In genomic region chr5:88745093-88745696, GRCh38 we compare ENCODE assay signal across 20 cellular contexts.
A peak's percentile ranks its signal among the peaks of the same experiment; 100 is the strongest.
DNase-seq lines count a peak whose midpoint lies in the region; ATAC-seq and TF ChIP-seq lines count a peak whose summit lies in the region.
"Had no signal": no experiment of that assay in that cellular context is flagged by ENCODE, and none has a peak within 500 bp of the region (broad histone marks: within the 10 kb centered on the region; RNA-seq: fewer than 3 reads in every experiment).

No MANE protein-coding gene starts in this region.

- no TSS peak for BruUV-seq in HCT116 (replicated peaks; lab: Mats Ljungman, UMichigan)

- H3K79me2 ChIP-seq in HCT116 (ENCODE audit: insufficient read depth, low read length) (no peaks in the 10 kb centered on the region), trophoblast cell (ENCODE audit: control insufficient read depth, insufficient read depth, low read length, poor library complexity) (no peaks in the 10 kb centered on the region)

- H3K4ac ChIP-seq in trophoblast cell (ENCODE audit: low read depth, low read length) = no peak overlapping the region

- H2AK5ac ChIP-seq in trophoblast cell (ENCODE audit: low read length) = no peak overlapping the region

- H2BK120ac ChIP-seq in trophoblast cell (ENCODE audit: insufficient read depth, low read length, poor library complexity) = no peak overlapping the region

- POLR2A ChIA-PET in HCT116 (lab: Charles Lee) = no interaction called here

- no peak for ATAC-seq in HCT116
- ATAC-seq in GM18861 (IDR thresholded peaks at IDR 0.05; ENCODE audit: unreplicated experiment) = no peak

- intact Hi-C loops in HCT116 (cut with micrococcal nuclease) = no loop called here

- H4K12ac ChIP-seq in trophoblast cell (ENCODE audit: low read depth, low read length) = peak overlapping the region; percentile 7

- no peak overlapping the region for H3K23ac ChIP-seq in trophoblast cell (ENCODE audit: low read length)

- H4K20me1 ChIP-seq in HCT116 (ENCODE audit: insufficient read depth) = no peaks in the 10 kb centered on the region

- H3K14ac ChIP-seq in trophoblast cell (ENCODE audit: low read length) = no peak overlapping the region

- H3K27ac Mint-ChIP-seq in endothelial cell (ENCODE audit: unreplicated experiment) = no peak overlapping the region
- H3K27ac Mint-ChIP-seq: activated naive CD4-positive, alpha-beta T cell treated with anti-CD3 and anti-CD28 coated beads, Interleukin-2, amount 10 ng/mL, durations not matched to agents 7 days and 5 days; activated T-helper 1 cell treated with anti-CD3 and anti-CD28 coated beads, Interleukin-12 subunit alpha, Interleukin-12 subunit beta, Interleukin-2, Interleukin-4 antibody, amounts not matched to agents 30 ng/mL and 10 ng/mL and 1 ng/mL, durations not matched to agents 14 hours and 24 hours and 36 hours; progenitor cell of endocrine pancreas had no signal

- H2AFZ ChIP-seq in HCT116 (ENCODE audit: low read depth, low read length, poor library complexity, severe bottlenecking) = no peak overlapping the region
- no peak overlapping the region for H2AFZ ChIP-seq in trophoblast cell (ENCODE audit: insufficient read depth, low read length, poor library complexity)

- CTCF ChIA-PET in HCT116 (lab: Charles Lee) = no interaction called here

- H2BK5ac ChIP-seq in trophoblast cell (ENCODE audit: low read depth, low read length, poor library complexity) = no peak overlapping the region

- H3K4me3 Mint-ChIP-seq in endothelial cell (ENCODE audit: unreplicated experiment) = no peak overlapping the region
- H3K4me3 Mint-ChIP-seq: activated naive CD4-positive, alpha-beta T cell treated with anti-CD3 and anti-CD28 coated beads, Interleukin-2, amount 10 ng/mL, durations not matched to agents 7 days and 5 days; activated T-helper 1 cell treated with anti-CD3 and anti-CD28 coated beads, Interleukin-12 subunit alpha, Interleukin-12 subunit beta, Interleukin-2, Interleukin-4 antibody, amounts not matched to agents 30 ng/mL and 10 ng/mL and 1 ng/mL, durations not matched to agents 14 hours and 24 hours and 36 hours had no signal

- no peak overlapping the region for H3K18ac ChIP-seq in trophoblast cell (ENCODE audit: low read length)

- TF ChIP-seq CTCF in AG10803 (conservative IDR thresholded peaks at IDR 0.05; ENCODE audit: low read length) (no peak), HCT116 (IDR thresholded peaks at IDR 0.05 in 2 of 3, conservative IDR thresholded peaks at IDR 0.05 in 1 of 3; ENCODE audit: borderline replicate concordance in 1 of 3, insufficient read depth in 1 of 3, low read depth in 2 of 3, low read length in 2 of 3) (no peak), endothelial cell (IDR thresholded peaks at IDR 0.05; ENCODE audit: unreplicated experiment) (no peak)

- peak overlapping the region; percentile 60 for H2BK12ac ChIP-seq in trophoblast cell (ENCODE audit: low read length)

- H3K79me1 ChIP-seq in trophoblast cell (ENCODE audit: low read length) = peaks cover 2% of the 10 kb centered on the region

- H3K27ac ChIP-seq in HCT116 (ENCODE audit: low read depth, low read length) = no peak overlapping the region
- H3K27ac ChIP-seq in trophoblast cell (ENCODE audit: low read depth, low read length) = no peak overlapping the region
- H3K27ac ChIP-seq: neutrophil had no signal

- H3K36me3 Mint-ChIP-seq in endothelial cell (ENCODE audit: low read depth, unreplicated experiment) = peaks cover 27% of the 10 kb centered on the region
- H3K36me3 Mint-ChIP-seq: activated naive CD4-positive, alpha-beta T cell treated with anti-CD3 and anti-CD28 coated beads, Interleukin-2, amount 10 ng/mL, durations not matched to agents 7 days and 5 days had no signal

- no peak overlapping the region for H4K91ac ChIP-seq in trophoblast cell (ENCODE audit: low read depth, low read length)

- RAD21 ChIA-PET in HCT116 (lab: Charles Lee; ENCODE audit: low non-redundant PET in 1 of 2, low total read pairs in 2 of 2, uncharacterized antibody in 2 of 2, unreplicated experiment in 2 of 2) = no interaction called here

- no peak for TF ChIP-seq POLR2A in HCT116 (IDR thresholded peaks at IDR 0.05; ENCODE audit: borderline replicate concordance, extremely low read depth, insufficient read depth, insufficient read length)

- H3K9me3 ChIP-seq in HCT116 (ENCODE audit: control insufficient read depth in 1 of 2, insufficient read depth in 1 of 2, low read depth in 1 of 2, low read length in 2 of 2) (no peaks in the 10 kb centered on the region), trophoblast cell (ENCODE audit: insufficient read depth, low read depth, low read length) (no peaks in the 10 kb centered on the region)
- H3K9me3 ChIP-seq: neutrophil had no signal

- peak; percentile 30 for DNase-seq in AG10803 (ENCODE audit: low read depth)
- DNase-seq in HCT116 (ENCODE audit: low read depth, low spot score) = no peak
- DNase-seq in amniotic epithelial cell (ENCODE audit: low read depth) = peak; percentile 10
- DNase-seq in trophoblast cell = peak in 1 of 2 donors; percentile 34
- no peak for DNase-seq in endothelial cell (ENCODE audit: low spot score)
- DNase-seq in stimulated activated CD8-positive, alpha-beta memory T cell treated with anti-CD3 and anti-CD28 coated beads, Interleukin-4, amount 100 ng/mL, for 48 hours = no peak
- DNase-seq in NOMO-1 (lab: John Stamatoyannopoulos, UW; ENCODE audit: unreplicated experiment in 2 of 2) = no peak
- DNase-seq: ACHN; activated CD4-positive, alpha-beta T cell treated with anti-CD3 and anti-CD28 coated beads, Interleukin-2, amount 50 U/mL, for 4 hours; activated CD4-positive, CD25-positive, alpha-beta regulatory T cell; activated naive CD4-positive, alpha-beta T cell treated with anti-CD3 and anti-CD28 coated beads, Interleukin-2, amount 10 ng/mL, durations not matched to agents 7 days and 5 days; C1 segment of cervical spinal cord; central memory CD4-positive, alpha-beta T cell; EL; NCI-H1436 treated with DMSO at 0.1 percent for 48 hours; NCI-H524 treated with DMSO at 0.1 percent for 48 hours had no signal

- H3K36me3 ChIP-seq in HCT116 (ENCODE audit: control insufficient read depth in 1 of 2, insufficient read depth in 2 of 2, low read length in 2 of 2) (no peaks in the 10 kb centered on the region), trophoblast cell (ENCODE audit: control insufficient read depth in 1 of 2, insufficient read depth in 2 of 2, low read length in 2 of 2) (no peaks in the 10 kb centered on the region)
- H3K36me3 ChIP-seq: neutrophil had no signal

- H3K9me3 Mint-ChIP-seq in endothelial cell (ENCODE audit: unreplicated experiment) = no peaks in the 10 kb centered on the region
- H3K9me3 Mint-ChIP-seq: activated naive CD4-positive, alpha-beta T cell treated with anti-CD3 and anti-CD28 coated beads, Interleukin-2, amount 10 ng/mL, durations not matched to agents 7 days and 5 days; activated T-helper 1 cell treated with anti-CD3 and anti-CD28 coated beads, Interleukin-12 subunit alpha, Interleukin-12 subunit beta, Interleukin-2, Interleukin-4 antibody, amounts not matched to agents 30 ng/mL and 10 ng/mL and 1 ng/mL, durations not matched to agents 14 hours and 24 hours and 36 hours had no signal

- H3K4me1 ChIP-seq in HCT116 (ENCODE audit: control insufficient read depth in 1 of 2, insufficient read depth in 2 of 2, low read length in 2 of 2) (peaks cover 25 to 28% of the 10 kb centered on the region in 2 experiments), trophoblast cell (ENCODE audit: control insufficient read depth in 1 of 2, insufficient read depth in 2 of 2, low read length in 2 of 2) (no peaks in the 10 kb centered on the region)

- H3K4me3 ChIP-seq in AG10803 (ENCODE audit: low read length) (no peak overlapping the region), HCT116 (replicated peaks in 1 of 2; ENCODE audit: low read depth in 1 of 2, low read length in 2 of 2) (no peak overlapping the region), trophoblast cell (ENCODE audit: low read depth, low read length) (no peak overlapping the region)

- H3K4me1 Mint-ChIP-seq in endothelial cell (ENCODE audit: unreplicated experiment) = no peaks in the 10 kb centered on the region
- H3K4me1 Mint-ChIP-seq: activated naive CD4-positive, alpha-beta T cell treated with anti-CD3 and anti-CD28 coated beads, Interleukin-2, amount 10 ng/mL, durations not matched to agents 7 days and 5 days had no signal

- H3K27me3 ChIP-seq in HCT116 (ENCODE audit: insufficient read depth, low read length) = no peaks in the 10 kb centered on the region
- no peaks in the 10 kb centered on the region for H3K27me3 ChIP-seq in trophoblast cell (ENCODE audit: insufficient read depth, low read length)
- H3K27me3 ChIP-seq: neutrophil had no signal

- no peak overlapping the region for H3K4me2 ChIP-seq in HCT116 (ENCODE audit: low read length)
- H3K4me2 ChIP-seq in trophoblast cell (ENCODE audit: low read length) = no peak overlapping the region

- no peak for TF ChIP-seq RAD21 in HCT116 (IDR thresholded peaks at IDR 0.05; ENCODE audit: low read depth)

- no peaks in the 10 kb centered on the region for H3K9me2 ChIP-seq in HCT116 (ENCODE audit: insufficient read depth)

- no peak overlapping the region for H3K9ac ChIP-seq in HCT116 (ENCODE audit: low read length)
- no peak overlapping the region for H3K9ac ChIP-seq in trophoblast cell (ENCODE audit: low read length)

- no peaks in the 10 kb centered on the region for H3K27me3 Mint-ChIP-seq in endothelial cell (ENCODE audit: unreplicated experiment)
- H3K27me3 Mint-ChIP-seq: progenitor cell of endocrine pancreas had no signal

- no peak overlapping the region for H4K8ac ChIP-seq in trophoblast cell (ENCODE audit: low read depth, low read length)

- WGBS in trophoblast cell (ENCODE audit: extremely low coverage, insufficient coverage, insufficient read length) = no CpG with 5 or more reads among the region's 7 CpGs

TF ChIP-seq in HCT116, 20 proteins besides CTCF, POLR2A, EP300 and RAD21:
- TF ChIP-seq EGR1 (IDR thresholded peaks at IDR 0.05; ENCODE audit: low read depth) = no peak
- TF ChIP-seq MAX (IDR thresholded peaks at IDR 0.05) = no peak
- TF ChIP-seq CEBPB (IDR thresholded peaks at IDR 0.05; ENCODE audit: low read depth) = peak; percentile 66

Comparison
In these comparisons a context has a peak if more than half of its experiments do, and no peak if none do; other contexts are left out.
1. DNase-seq: peak in AG10803 (single experiment) and amniotic epithelial cell (single experiment); none in HCT116 (single experiment), endothelial cell (single experiment), stimulated activated CD8-positive, alpha-beta memory T cell treated with anti-CD3 and anti-CD28 coated beads, Interleukin-4, amount 100 ng/mL, for 48 hours (single experiment) and NOMO-1 (0 of 2).